1 cellular context compared by ENCODE assay signal in genomic region chr2:192013211-192013610, GRCh38.
TF ChIP-seq lines count a peak whose summit lies in the region.

No MANE protein-coding gene starts in this region.

TF ChIP-seq in GM23338, 12 proteins besides CTCF, POLR2A, EP300 and RAD21 (continued from another document):
- no peak for TF ChIP-seq ZNF462 (CRISPR knock-in tag; IDR thresholded peaks at IDR 0.05)
- TF ChIP-seq ZNF114 (CRISPR knock-in tag; IDR thresholded peaks at IDR 0.05), result no peak
- TF ChIP-seq STAT1 (IDR thresholded peaks at IDR 0.05; ENCODE audit: unreplicated experiment), result no peak
- no peak for TF ChIP-seq EZH2 (IDR thresholded peaks at IDR 0.05; ENCODE audit: low read depth, unreplicated experiment)
- TF ChIP-seq EZH2phosphoT487 (IDR thresholded peaks at IDR 0.05; ENCODE audit: unreplicated experiment), result no peak
- no peak for TF ChIP-seq REST (IDR thresholded peaks at IDR 0.05; ENCODE audit: unreplicated experiment)
- no peak for TF ChIP-seq POLR2AphosphoS5 (IDR thresholded peaks at IDR 0.05; ENCODE audit: low read depth)
TF ChIP-seq in GM23338: peak in this region for 0.
